Comparison of ENCODE assay signal across 1 cellular context in the genomic region with DNA sequence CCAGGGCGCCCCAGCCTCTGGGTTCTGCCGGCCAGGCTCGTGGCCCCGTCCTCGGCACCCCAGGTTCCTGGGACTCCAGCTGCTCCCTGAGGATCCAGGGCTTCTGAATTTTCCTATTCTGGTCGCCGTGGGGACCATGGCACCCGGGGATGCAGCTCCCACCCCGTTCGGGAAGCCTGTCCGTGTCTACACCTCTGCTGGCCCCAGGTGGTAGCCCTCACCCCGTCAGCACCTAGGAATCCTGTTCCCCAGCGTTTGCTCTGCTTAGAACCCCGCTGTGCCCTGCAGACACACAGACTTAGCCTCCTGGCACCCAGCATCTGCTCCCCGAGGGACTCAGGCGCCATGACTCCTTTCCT.
TF ChIP-seq lines count a peak whose summit lies in the region.

No MANE protein-coding gene starts in this region.

TF ChIP-seq in HepG2, 621 proteins besides CTCF, POLR2A, EP300 and RAD21 (continues in another document):
- TF ChIP-seq TRAFD1 (CRISPR knock-in tag; IDR thresholded peaks at IDR 0.05; ENCODE audit: borderline replicate concordance) (no peak), MYNN (CRISPR knock-in tag; IDR thresholded peaks at IDR 0.05; ENCODE audit: low read depth) (no peak), ZNF446 (CRISPR knock-in tag; IDR thresholded peaks at IDR 0.05) (no peak), ZNF3 (CRISPR knock-in tag; IDR thresholded peaks at IDR 0.05) (no peak), TAF15 (IDR thresholded peaks at IDR 0.05; ENCODE audit: low read depth, low read length, poor library complexity, severe bottlenecking) (no peak), ZNF24 (IDR thresholded peaks at IDR 0.05) (no peak), ERF (CRISPR knock-in tag; IDR thresholded peaks at IDR 0.05) (0 out of 2 replicates have a peak, but pooled peaks have one; percentile 2), ZBTB33 (CRISPR knock-in tag; IDR thresholded peaks at IDR 0.05) (no peak), FOXJ3 (CRISPR knock-in tag; IDR thresholded peaks at IDR 0.05; ENCODE audit: borderline replicate concordance) (no peak), ZNF770 (CRISPR knock-in tag; IDR thresholded peaks at IDR 0.05) (no peak), HNRNPLL (IDR thresholded peaks at IDR 0.05; ENCODE audit: low read depth, low read length, poor library complexity, severe bottlenecking) (no peak), TBX2 (CRISPR knock-in tag; IDR thresholded peaks at IDR 0.05; ENCODE audit: borderline replicate concordance) (no peak), DPF2 (CRISPR knock-in tag; IDR thresholded peaks at IDR 0.05; ENCODE audit: borderline replicate concordance, low read depth) (no peak), ATF7 (IDR thresholded peaks at IDR 0.05) (no peak), ATF7 (CRISPR knock-in tag; IDR thresholded peaks at IDR 0.05) (no peak), ZFP62 (CRISPR knock-in tag; IDR thresholded peaks at IDR 0.05) (no peak), FOXA1 (IDR thresholded peaks at IDR 0.05) (no peak), FOXA1 (CRISPR knock-in tag; IDR thresholded peaks at IDR 0.05) (no peak), XRCC5 (optimal IDR thresholded peaks at IDR 0.05; ENCODE audit: low read length) (peak; percentile 3), EEA1 (CRISPR knock-in tag; IDR thresholded peaks at IDR 0.05; ENCODE audit: borderline replicate concordance) (no peak), HHEX (CRISPR knock-in tag; IDR thresholded peaks at IDR 0.05) (no peak), ISX (CRISPR knock-in tag; conservative IDR thresholded peaks at IDR 0.05) (no peak), NFKBIZ (CRISPR knock-in tag; IDR thresholded peaks at IDR 0.05) (no peak), KLF16 (CRISPR knock-in tag; IDR thresholded peaks at IDR 0.05) (no peak), CENPT (CRISPR knock-in tag; IDR thresholded peaks at IDR 0.05; ENCODE audit: low read depth) (no peak), TBL1XR1 (IDR thresholded peaks at IDR 0.05; ENCODE audit: borderline replicate concordance, low read length, partially characterized antibody) (no peak), ZBED4 (CRISPR knock-in tag; IDR thresholded peaks at IDR 0.05; ENCODE audit: borderline replicate concordance) (no peak), POLR2AphosphoS2 (IDR thresholded peaks at IDR 0.05; ENCODE audit: low read depth, low read length) (no peak), RFX1 (IDR thresholded peaks at IDR 0.05) (no peak)
- TF ChIP-seq, protein P1, sequence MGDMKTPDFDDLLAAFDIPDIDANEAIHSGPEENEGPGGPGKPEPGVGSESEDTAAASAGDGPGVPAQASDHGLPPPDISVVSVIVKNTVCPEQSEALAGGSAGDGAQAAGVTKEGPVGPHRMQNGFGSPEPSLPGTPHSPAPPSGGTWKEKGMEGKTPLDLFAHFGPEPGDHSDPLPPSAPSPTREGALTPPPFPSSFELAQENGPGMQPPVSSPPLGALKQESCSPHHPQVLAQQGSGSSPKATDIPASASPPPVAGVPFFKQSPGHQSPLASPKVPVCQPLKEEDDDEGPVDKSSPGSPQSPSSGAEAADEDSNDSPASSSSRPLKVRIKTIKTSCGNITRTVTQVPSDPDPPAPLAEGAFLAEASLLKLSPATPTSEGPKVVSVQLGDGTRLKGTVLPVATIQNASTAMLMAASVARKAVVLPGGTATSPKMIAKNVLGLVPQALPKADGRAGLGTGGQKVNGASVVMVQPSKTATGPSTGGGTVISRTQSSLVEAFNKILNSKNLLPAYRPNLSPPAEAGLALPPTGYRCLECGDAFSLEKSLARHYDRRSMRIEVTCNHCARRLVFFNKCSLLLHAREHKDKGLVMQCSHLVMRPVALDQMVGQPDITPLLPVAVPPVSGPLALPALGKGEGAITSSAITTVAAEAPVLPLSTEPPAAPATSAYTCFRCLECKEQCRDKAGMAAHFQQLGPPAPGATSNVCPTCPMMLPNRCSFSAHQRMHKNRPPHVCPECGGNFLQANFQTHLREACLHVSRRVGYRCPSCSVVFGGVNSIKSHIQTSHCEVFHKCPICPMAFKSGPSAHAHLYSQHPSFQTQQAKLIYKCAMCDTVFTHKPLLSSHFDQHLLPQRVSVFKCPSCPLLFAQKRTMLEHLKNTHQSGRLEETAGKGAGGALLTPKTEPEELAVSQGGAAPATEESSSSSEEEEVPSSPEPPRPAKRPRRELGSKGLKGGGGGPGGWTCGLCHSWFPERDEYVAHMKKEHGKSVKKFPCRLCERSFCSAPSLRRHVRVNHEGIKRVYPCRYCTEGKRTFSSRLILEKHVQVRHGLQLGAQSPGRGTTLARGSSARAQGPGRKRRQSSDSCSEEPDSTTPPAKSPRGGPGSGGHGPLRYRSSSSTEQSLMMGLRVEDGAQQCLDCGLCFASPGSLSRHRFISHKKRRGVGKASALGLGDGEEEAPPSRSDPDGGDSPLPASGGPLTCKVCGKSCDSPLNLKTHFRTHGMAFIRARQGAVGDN (CRISPR knock-in tag; IDR thresholded peaks at IDR 0.05): peak; percentile 1; the same call in 1 of the 2 replicates
- TF ChIP-seq, protein P2, sequence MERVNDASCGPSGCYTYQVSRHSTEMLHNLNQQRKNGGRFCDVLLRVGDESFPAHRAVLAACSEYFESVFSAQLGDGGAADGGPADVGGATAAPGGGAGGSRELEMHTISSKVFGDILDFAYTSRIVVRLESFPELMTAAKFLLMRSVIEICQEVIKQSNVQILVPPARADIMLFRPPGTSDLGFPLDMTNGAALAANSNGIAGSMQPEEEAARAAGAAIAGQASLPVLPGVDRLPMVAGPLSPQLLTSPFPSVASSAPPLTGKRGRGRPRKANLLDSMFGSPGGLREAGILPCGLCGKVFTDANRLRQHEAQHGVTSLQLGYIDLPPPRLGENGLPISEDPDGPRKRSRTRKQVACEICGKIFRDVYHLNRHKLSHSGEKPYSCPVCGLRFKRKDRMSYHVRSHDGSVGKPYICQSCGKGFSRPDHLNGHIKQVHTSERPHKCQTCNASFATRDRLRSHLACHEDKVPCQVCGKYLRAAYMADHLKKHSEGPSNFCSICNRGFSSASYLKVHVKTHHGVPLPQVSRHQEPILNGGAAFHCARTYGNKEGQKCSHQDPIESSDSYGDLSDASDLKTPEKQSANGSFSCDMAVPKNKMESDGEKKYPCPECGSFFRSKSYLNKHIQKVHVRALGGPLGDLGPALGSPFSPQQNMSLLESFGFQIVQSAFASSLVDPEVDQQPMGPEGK (CRISPR knock-in tag; IDR thresholded peaks at IDR 0.05): no peak
- TF ChIP-seq, protein P3, sequence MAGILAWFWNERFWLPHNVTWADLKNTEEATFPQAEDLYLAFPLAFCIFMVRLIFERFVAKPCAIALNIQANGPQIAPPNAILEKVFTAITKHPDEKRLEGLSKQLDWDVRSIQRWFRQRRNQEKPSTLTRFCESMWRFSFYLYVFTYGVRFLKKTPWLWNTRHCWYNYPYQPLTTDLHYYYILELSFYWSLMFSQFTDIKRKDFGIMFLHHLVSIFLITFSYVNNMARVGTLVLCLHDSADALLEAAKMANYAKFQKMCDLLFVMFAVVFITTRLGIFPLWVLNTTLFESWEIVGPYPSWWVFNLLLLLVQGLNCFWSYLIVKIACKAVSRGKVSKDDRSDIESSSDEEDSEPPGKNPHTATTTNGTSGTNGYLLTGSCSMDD (CRISPR knock-in tag; IDR thresholded peaks at IDR 0.05): no peak
- TF ChIP-seq, protein P4, sequence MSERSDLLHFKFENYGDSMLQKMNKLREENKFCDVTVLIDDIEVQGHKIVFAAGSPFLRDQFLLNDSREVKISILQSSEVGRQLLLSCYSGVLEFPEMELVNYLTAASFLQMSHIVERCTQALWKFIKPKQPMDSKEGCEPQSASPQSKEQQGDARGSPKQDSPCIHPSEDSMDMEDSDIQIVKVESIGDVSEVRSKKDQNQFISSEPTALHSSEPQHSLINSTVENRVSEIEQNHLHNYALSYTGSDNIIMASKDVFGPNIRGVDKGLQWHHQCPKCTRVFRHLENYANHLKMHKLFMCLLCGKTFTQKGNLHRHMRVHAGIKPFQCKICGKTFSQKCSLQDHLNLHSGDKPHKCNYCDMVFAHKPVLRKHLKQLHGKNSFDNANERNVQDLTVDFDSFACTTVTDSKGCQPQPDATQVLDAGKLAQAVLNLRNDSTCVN (CRISPR knock-in tag; IDR thresholded peaks at IDR 0.05; ENCODE audit: borderline replicate concordance): no peak
- TF ChIP-seq, protein P5, sequence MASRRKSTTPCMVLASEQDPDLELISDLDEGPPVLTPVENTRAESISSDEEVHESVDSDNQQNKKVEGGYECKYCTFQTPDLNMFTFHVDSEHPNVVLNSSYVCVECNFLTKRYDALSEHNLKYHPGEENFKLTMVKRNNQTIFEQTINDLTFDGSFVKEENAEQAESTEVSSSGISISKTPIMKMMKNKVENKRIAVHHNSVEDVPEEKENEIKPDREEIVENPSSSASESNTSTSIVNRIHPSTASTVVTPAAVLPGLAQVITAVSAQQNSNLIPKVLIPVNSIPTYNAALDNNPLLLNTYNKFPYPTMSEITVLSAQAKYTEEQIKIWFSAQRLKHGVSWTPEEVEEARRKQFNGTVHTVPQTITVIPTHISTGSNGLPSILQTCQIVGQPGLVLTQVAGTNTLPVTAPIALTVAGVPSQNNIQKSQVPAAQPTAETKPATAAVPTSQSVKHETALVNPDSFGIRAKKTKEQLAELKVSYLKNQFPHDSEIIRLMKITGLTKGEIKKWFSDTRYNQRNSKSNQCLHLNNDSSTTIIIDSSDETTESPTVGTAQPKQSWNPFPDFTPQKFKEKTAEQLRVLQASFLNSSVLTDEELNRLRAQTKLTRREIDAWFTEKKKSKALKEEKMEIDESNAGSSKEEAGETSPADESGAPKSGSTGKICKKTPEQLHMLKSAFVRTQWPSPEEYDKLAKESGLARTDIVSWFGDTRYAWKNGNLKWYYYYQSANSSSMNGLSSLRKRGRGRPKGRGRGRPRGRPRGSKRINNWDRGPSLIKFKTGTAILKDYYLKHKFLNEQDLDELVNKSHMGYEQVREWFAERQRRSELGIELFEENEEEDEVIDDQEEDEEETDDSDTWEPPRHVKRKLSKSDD (CRISPR knock-in tag; IDR thresholded peaks at IDR 0.05; ENCODE audit: low read depth): no peak
